In the genomic region with DNA sequence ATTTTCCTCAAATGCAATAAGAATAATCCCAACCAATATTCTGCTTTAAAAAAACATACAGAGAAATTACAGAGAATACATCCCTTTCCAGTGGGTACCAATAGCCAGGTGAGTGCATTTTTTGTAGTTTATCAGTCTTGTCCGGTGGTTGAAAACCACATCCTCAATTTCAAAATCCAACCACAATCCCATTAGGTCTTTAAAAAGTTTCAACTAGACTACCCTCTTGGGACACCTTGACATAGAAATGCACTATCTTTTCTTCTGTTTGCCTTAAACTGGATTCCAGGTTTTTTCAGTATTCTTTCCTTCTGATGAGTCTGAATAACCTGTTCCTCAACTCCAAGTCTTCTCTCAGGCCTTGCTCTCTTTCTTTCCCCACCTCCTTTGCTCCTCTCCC, we compare ENCODE assay signal across 24 cellular contexts.
"Had no signal": no experiment of that assay in that cellular context is flagged by ENCODE, and none has a peak within 500 bp of the region (broad histone marks: within the 10 kb centered on the region; RNA-seq: fewer than 3 reads in every experiment).

No MANE protein-coding gene starts in this region.

- H3K9me3 ChIP-seq: gastrocnemius medialis, left ventricle myocardium inferior, mucosa of descending colon, sigmoid colon, thoracic aorta, upper lobe of left lung had no signal

- H3K27me3 Mint-ChIP-seq: activated CD4-positive, alpha-beta memory T cell treated with anti-CD3 and anti-CD28 coated beads, Interleukin-2, amount 10 ng/mL, durations not matched to agents 7 days and 5 days; activated CD8-positive, alpha-beta memory T cell treated with anti-CD3 and anti-CD28 coated beads, Interleukin-2, amount 10 ng/mL, durations not matched to agents 7 days and 5 days; activated naive CD8-positive, alpha-beta T cell treated with anti-CD3 and anti-CD28 coated beads, Interleukin-2, amount 50 U/mL, for 24 hours had no signal

- H3K4me3 ChIP-seq: gastrocnemius medialis, left ventricle myocardium inferior, mucosa of descending colon, sigmoid colon, thoracic aorta, upper lobe of left lung had no signal

- H3K4me1 ChIP-seq: gastrocnemius medialis, parathyroid adenoma, sigmoid colon had no signal

- H3K9me3 Mint-ChIP-seq: activated CD4-positive, alpha-beta memory T cell treated with anti-CD3 and anti-CD28 coated beads, Interleukin-2, amount 10 ng/mL, durations not matched to agents 7 days and 5 days; activated naive CD4-positive, alpha-beta T cell treated with anti-CD3 and anti-CD28 coated beads for 36 hours; activated naive CD8-positive, alpha-beta T cell treated with anti-CD3 and anti-CD28 coated beads, Interleukin-2, amount 50 U/mL, for 24 hours had no signal

- H3K36me3 ChIP-seq: gastrocnemius medialis, left ventricle myocardium inferior, sigmoid colon, thoracic aorta, upper lobe of left lung had no signal

- H3K4me1 Mint-ChIP-seq: activated CD4-positive, alpha-beta memory T cell treated with anti-CD3 and anti-CD28 coated beads, Interleukin-2, amount 10 ng/mL, durations not matched to agents 7 days and 5 days; activated CD8-positive, alpha-beta memory T cell treated with anti-CD3 and anti-CD28 coated beads, Interleukin-2, amount 10 ng/mL, durations not matched to agents 7 days and 5 days; activated naive CD8-positive, alpha-beta T cell treated with anti-CD3 and anti-CD28 coated beads, Interleukin-2, amount 50 U/mL, for 24 hours; activated T-helper 17 cell treated with anti-CD3 and anti-CD28 coated beads, Interleukin-2, amount 50 U/mL, for 72 hours; naive thymus-derived CD4-positive, alpha-beta T cell; stimulated activated naive B cell treated with anti-CD40 and anti-IgM and Interleukin-4, amounts not matched to agents 10 μg/mL and 1 μg/mL and 100 μg/mL, for 72 hours; T-cell had no signal

- DNase-seq: activated CD4-positive, alpha-beta memory T cell treated with anti-CD3 and anti-CD28 coated beads, Interleukin-2, amount 10 ng/mL, durations not matched to agents 7 days and 5 days; activated CD4-positive, alpha-beta T cell treated with anti-CD3 and anti-CD28 coated beads for 48 hours; activated CD4-positive, CD25-positive, alpha-beta regulatory T cell; activated CD8-positive, alpha-beta memory T cell treated with anti-CD3 and anti-CD28 coated beads, Interleukin-2, amount 10 ng/mL, durations not matched to agents 7 days and 5 days; activated naive CD4-positive, alpha-beta T cell treated with anti-CD3 and anti-CD28 coated beads for 36 hours; activated naive CD8-positive, alpha-beta T cell treated with anti-CD3 and anti-CD28 coated beads, Interleukin-2, amount 50 U/mL, for 24 hours; anterior cingulate cortex; cerebellar nuclear complex; effector CD4-positive, alpha-beta T cell; gastrocnemius medialis; head of caudate nucleus; kidney glomerular epithelial cell; left ventricle myocardium inferior; mucosa of descending colon; naive thymus-derived CD4-positive, alpha-beta T cell; sigmoid colon; stimulated activated naive B cell treated with anti-CD40 and anti-IgM and Interleukin-4, amounts not matched to agents 10 μg/mL and 1 μg/mL and 100 μg/mL, for 72 hours; T-cell; T-helper 9 cell; upper lobe of left lung had no signal

- ATAC-seq: activated CD8-positive, alpha-beta memory T cell treated with anti-CD3 and anti-CD28 coated beads, Interleukin-2, amount 10 ng/mL, durations not matched to agents 7 days and 5 days; activated naive CD8-positive, alpha-beta T cell treated with anti-CD3 and anti-CD28 coated beads, Interleukin-2, amount 50 U/mL, for 24 hours; activated T-helper 17 cell treated with anti-CD3 and anti-CD28 coated beads, Interleukin-2, amount 50 U/mL, for 72 hours; esophagus mucosa; gastrocnemius medialis; mucosa of descending colon; naive thymus-derived CD4-positive, alpha-beta T cell; stimulated activated naive B cell treated with anti-CD40 and anti-IgM and Interleukin-4, amounts not matched to agents 10 μg/mL and 1 μg/mL and 100 μg/mL, for 72 hours; T-cell had no signal

- H3K27ac Mint-ChIP-seq: activated CD4-positive, alpha-beta memory T cell treated with anti-CD3 and anti-CD28 coated beads, Interleukin-2, amount 10 ng/mL, durations not matched to agents 7 days and 5 days; activated CD8-positive, alpha-beta memory T cell treated with anti-CD3 and anti-CD28 coated beads, Interleukin-2, amount 10 ng/mL, durations not matched to agents 7 days and 5 days; activated naive CD4-positive, alpha-beta T cell treated with anti-CD3 and anti-CD28 coated beads for 36 hours; activated naive CD8-positive, alpha-beta T cell treated with anti-CD3 and anti-CD28 coated beads, Interleukin-2, amount 50 U/mL, for 24 hours; activated T-helper 17 cell treated with anti-CD3 and anti-CD28 coated beads, Interleukin-2, amount 50 U/mL, for 72 hours; naive thymus-derived CD4-positive, alpha-beta T cell; stimulated activated naive B cell treated with anti-CD40 and anti-IgM and Interleukin-4, amounts not matched to agents 10 μg/mL and 1 μg/mL and 100 μg/mL, for 72 hours; T-cell had no signal

- H3K36me3 Mint-ChIP-seq: activated CD8-positive, alpha-beta memory T cell treated with anti-CD3 and anti-CD28 coated beads, Interleukin-2, amount 10 ng/mL, durations not matched to agents 7 days and 5 days; naive thymus-derived CD4-positive, alpha-beta T cell; stimulated activated naive B cell treated with anti-CD40 and anti-IgM and Interleukin-4, amounts not matched to agents 10 μg/mL and 1 μg/mL and 100 μg/mL, for 72 hours; T-cell had no signal

- H3K27ac ChIP-seq: gastrocnemius medialis, left ventricle myocardium inferior, parathyroid adenoma, sigmoid colon, thoracic aorta, upper lobe of left lung had no signal

- H3K4me3 Mint-ChIP-seq: activated CD4-positive, alpha-beta memory T cell treated with anti-CD3 and anti-CD28 coated beads, Interleukin-2, amount 10 ng/mL, durations not matched to agents 7 days and 5 days; activated CD8-positive, alpha-beta memory T cell treated with anti-CD3 and anti-CD28 coated beads, Interleukin-2, amount 10 ng/mL, durations not matched to agents 7 days and 5 days; activated naive CD4-positive, alpha-beta T cell treated with anti-CD3 and anti-CD28 coated beads for 36 hours; activated naive CD8-positive, alpha-beta T cell treated with anti-CD3 and anti-CD28 coated beads, Interleukin-2, amount 50 U/mL, for 24 hours; activated T-helper 17 cell treated with anti-CD3 and anti-CD28 coated beads, Interleukin-2, amount 50 U/mL, for 72 hours; naive thymus-derived CD4-positive, alpha-beta T cell; stimulated activated naive B cell treated with anti-CD40 and anti-IgM and Interleukin-4, amounts not matched to agents 10 μg/mL and 1 μg/mL and 100 μg/mL, for 72 hours; T-cell had no signal

- H3K27me3 ChIP-seq: gastrocnemius medialis, sigmoid colon, upper lobe of left lung had no signal
